In genomic region chr7:18175801-18176450, GRCh38 we compare ENCODE assay signal across 25 cellular contexts.
DNase-seq lines count a peak whose midpoint lies in the region; ATAC-seq and TF ChIP-seq lines count a peak whose summit lies in the region.
"Had no signal": no experiment of that assay in that cellular context is flagged by ENCODE, and none has a peak within 500 bp of the region (broad histone marks: within the 10 kb centered on the region; RNA-seq: fewer than 3 reads in every experiment).

No MANE protein-coding gene starts in this region.

- H3K9ac ChIP-seq in PC-3 (ENCODE audit: low read length): no peak overlapping the region
- no peak overlapping the region for H3K9ac ChIP-seq in neuronal stem cell (ENCODE audit: low read depth, low read length, poor library complexity)
- H3K9ac ChIP-seq: BLaER1 had no signal

- no peak overlapping the region for H2BK12ac ChIP-seq in neuronal stem cell (ENCODE audit: low read length)

- no peak overlapping the region for H4K91ac ChIP-seq in neuronal stem cell (ENCODE audit: low read depth, low read length, poor library complexity)

- no peak overlapping the region for H3K4me3 ChIP-seq in CD8-positive, alpha-beta memory T cell (ENCODE audit: low read length)
- H3K4me3 ChIP-seq in PC-3 (ENCODE audit: low read length): no peak overlapping the region
- no peak overlapping the region for H3K4me3 ChIP-seq in esophagus muscularis mucosa
- no peak overlapping the region for H3K4me3 ChIP-seq in effector memory CD4-positive, alpha-beta T cell (ENCODE audit: insufficient read depth, low read depth, low read length, poor library complexity, severe bottlenecking)
- no peak overlapping the region for H3K4me3 ChIP-seq in neuronal stem cell (ENCODE audit: low read length in 2 of 2)
- H3K4me3 ChIP-seq: BLaER1, ovary, right atrium auricular region, suprapubic skin had no signal

- no peaks in the 10 kb centered on the region for H4K20me1 ChIP-seq in PC-3 (ENCODE audit: low read length)
- H4K20me1 ChIP-seq: BLaER1 had no signal

- TF ChIP-seq CTCF in PC-3 (conservative IDR thresholded peaks at IDR 0.05; ENCODE audit: low read depth, low read length) (no peak), esophagus muscularis mucosa (IDR thresholded peaks at IDR 0.05) (no peak), mesothelial cell of epicardium (IDR thresholded peaks at IDR 0.05; ENCODE audit: unreplicated experiment) (no peak)

- no peak overlapping the region for H3K14ac ChIP-seq in neuronal stem cell (ENCODE audit: low read length)

- no peak overlapping the region for H3K4ac ChIP-seq in neuronal stem cell (ENCODE audit: low read length)

- no peak overlapping the region for H4K8ac ChIP-seq in neuronal stem cell (ENCODE audit: low read depth, low read length)

- H2BK15ac ChIP-seq in neuronal stem cell (ENCODE audit: low read length): no peak overlapping the region

- H3F3A ChIP-seq in PC-3 (ENCODE audit: low read length, unreplicated experiment): no peaks in the 10 kb centered on the region

- no peak overlapping the region for H3K27ac Mint-ChIP-seq in CD8-positive, alpha-beta memory T cell
- H3K27ac Mint-ChIP-seq in mesothelial cell of epicardium: peak overlapping the region; percentile 93
- H3K27ac Mint-ChIP-seq: naive thymus-derived CD8-positive, alpha-beta T cell; stimulated activated naive B cell treated with anti-CD40 and anti-IgM and Interleukin-4, amounts not matched to agents 10 μg/mL and 1 μg/mL and 100 μg/mL, for 72 hours; T-helper 1 cell treated with Interleukin-12 subunit alpha and Interleukin-12 subunit beta and Interleukin-4 antibody, amounts not matched to agents 30 μg/mL and 1 μg/mL, for 36 hours had no signal

- H3K27me3 Mint-ChIP-seq in CD8-positive, alpha-beta memory T cell: peaks cover 0 to 3% of the 10 kb centered on the region in 2 donors
- H3K27me3 Mint-ChIP-seq in mesothelial cell of epicardium (ENCODE audit: low read depth): no peaks in the 10 kb centered on the region

- peak overlapping the region; percentile 71 for H3K27ac ChIP-seq in CD8-positive, alpha-beta memory T cell (ENCODE audit: low read depth, low read length)
- peak overlapping the region; percentile 99 for H3K27ac ChIP-seq in PC-3 (ENCODE audit: low read length)
- H3K27ac ChIP-seq in esophagus muscularis mucosa (replicated peaks in 1 of 4): peak overlapping the region in 3 of 4 donors; percentile 3 to 51 (median 23)
- H3K27ac ChIP-seq in effector memory CD4-positive, alpha-beta T cell (ENCODE audit: insufficient read depth, low read length, poor library complexity, severe bottlenecking): no peak overlapping the region
- H3K27ac ChIP-seq in neuronal stem cell (replicated peaks; ENCODE audit: low read length): no peak overlapping the region
- H3K27ac ChIP-seq: BLaER1, ovary, right atrium auricular region, suprapubic skin had no signal

- CTCF ChIA-PET in CD8-positive, alpha-beta memory T cell (lab: Charles Lee): no interaction called here
- CTCF ChIA-PET in PC-3 (lab: Charles Lee): no interaction called here

- H3K36me3 ChIP-seq in CD8-positive, alpha-beta memory T cell (ENCODE audit: insufficient read depth, low read length): no peaks in the 10 kb centered on the region
- H3K36me3 ChIP-seq in PC-3 (ENCODE audit: low read depth, low read length) (no peaks in the 10 kb centered on the region), esophagus muscularis mucosa (no peaks in the 10 kb centered on the region), neuronal stem cell (replicated peaks in 1 of 2; ENCODE audit: control insufficient read depth in 2 of 2, insufficient read depth in 2 of 2, low read length in 2 of 2) (no peaks in the 10 kb centered on the region)
- H3K36me3 ChIP-seq in effector memory CD4-positive, alpha-beta T cell (ENCODE audit: control insufficient read depth, insufficient read depth, low read length): no peaks in the 10 kb centered on the region
- H3K36me3 ChIP-seq: BLaER1, ovary, right atrium auricular region, suprapubic skin had no signal

- 29% methylated on average over 2 of the region's 2 CpGs for WGBS in esophagus muscularis mucosa
- no CpG with 5 or more reads among the region's 2 CpGs for WGBS in neuronal stem cell (ENCODE audit: extremely low coverage in 2 of 2, insufficient read length in 2 of 2, insufficient replicate concordance in 1 of 2), 2 donors

- H2AFZ ChIP-seq in PC-3 (ENCODE audit: low read length) (peak overlapping the region; percentile 56), neuronal stem cell (ENCODE audit: low read length) (no peak overlapping the region)

- no peak overlapping the region for H3K23ac ChIP-seq in neuronal stem cell (ENCODE audit: low read depth, low read length, poor library complexity)

- no peaks in the 10 kb centered on the region for H3K27me3 ChIP-seq in CD8-positive, alpha-beta memory T cell (ENCODE audit: insufficient read depth, low read length, poor library complexity, severe bottlenecking)
- H3K27me3 ChIP-seq in PC-3 (ENCODE audit: low read length) (no peaks in the 10 kb centered on the region), esophagus muscularis mucosa (no peaks in the 10 kb centered on the region), neuronal stem cell (ENCODE audit: control insufficient read depth in 3 of 3, insufficient read depth in 3 of 3, low read depth in 1 of 3, low read length in 3 of 3) (no peaks in the 10 kb centered on the region)
- H3K27me3 ChIP-seq in effector memory CD4-positive, alpha-beta T cell (replicated peaks; ENCODE audit: control insufficient read depth, insufficient read depth, low read length, poor library complexity, severe bottlenecking): no peaks in the 10 kb centered on the region
- H3K27me3 ChIP-seq: BLaER1, ovary, right atrium auricular region, suprapubic skin had no signal

- H3K36me3 Mint-ChIP-seq in CD8-positive, alpha-beta memory T cell: no peaks in the 10 kb centered on the region
- H3K36me3 Mint-ChIP-seq in mesothelial cell of epicardium: peaks cover 4% of the 10 kb centered on the region
- H3K36me3 Mint-ChIP-seq: naive thymus-derived CD8-positive, alpha-beta T cell; stimulated activated naive B cell treated with anti-CD40 and anti-IgM and Interleukin-4, amounts not matched to agents 10 μg/mL and 1 μg/mL and 100 μg/mL, for 72 hours had no signal

- no peak overlapping the region for H2BK5ac ChIP-seq in neuronal stem cell (ENCODE audit: low read length)

- no peaks in the 10 kb centered on the region for H3K79me1 ChIP-seq in neuronal stem cell (ENCODE audit: low read depth, low read length)

- no peak for DNase-seq in CD8-positive, alpha-beta memory T cell
- peak; percentile 32 for DNase-seq in PC-3
- no peak for DNase-seq in esophagus muscularis mucosa (ENCODE audit: extremely low spot score)
- DNase-seq in mesothelial cell of epicardium (ENCODE audit: low spot score in 2 of 2, unreplicated experiment in 2 of 2): no peak
- DNase-seq in NCI-H2081 (lab: John Stamatoyannopoulos, UW): no peak
- no peak for DNase-seq in effector memory CD4-positive, alpha-beta T cell
- DNase-seq in SKM-1 treated with dmso at 0.1 percent for 144 hours (lab: John Stamatoyannopoulos, UW; ENCODE audit: unreplicated experiment): no peak
- DNase-seq in neuronal stem cell (ENCODE audit: low spot score): no peak
- DNase-seq: ACHN; activated CD8-positive, alpha-beta memory T cell treated with anti-CD3 and anti-CD28 coated beads for 24 hours; activated gamma-delta T cell treated with Interleukin-2 at 50 U/mL for 16 hours; activated T-cell treated with anti-CD3 and anti-CD28 coated beads, Interleukin-2, amount 50 U/mL, for 1 hour; cortex of kidney; EL; left colon; naive thymus-derived CD8-positive, alpha-beta T cell; NCI-H2081 treated with DMSO at 0.1 percent for 48 hours; NCI-H69; ovary; stimulated activated CD4-positive, alpha-beta T cell treated with anti-CD3 and anti-CD28 coated beads, Interleukin-4, amount 100 ng/mL, for 1 hour; stimulated activated naive B cell treated with anti-CD40 and anti-IgM and Interleukin-4, amounts not matched to agents 10 μg/mL and 1 μg/mL and 100 μg/mL, for 72 hours had no signal

- H3K18ac ChIP-seq in neuronal stem cell (ENCODE audit: low read length): no peak overlapping the region

- H3K79me2 ChIP-seq in PC-3 (ENCODE audit: low read length): no peaks in the 10 kb centered on the region

- POLR2A ChIA-PET in CD8-positive, alpha-beta memory T cell (lab: Charles Lee): no interaction called here
- POLR2A ChIA-PET in PC-3 (lab: Charles Lee; ENCODE audit: unreplicated experiment): no interaction called here

- no peak overlapping the region for H3K4me3 Mint-ChIP-seq in CD8-positive, alpha-beta memory T cell
- no peak overlapping the region for H3K4me3 Mint-ChIP-seq in mesothelial cell of epicardium
- H3K4me3 Mint-ChIP-seq: naive thymus-derived CD8-positive, alpha-beta T cell; stimulated activated naive B cell treated with anti-CD40 and anti-IgM and Interleukin-4, amounts not matched to agents 10 μg/mL and 1 μg/mL and 100 μg/mL, for 72 hours; T-helper 1 cell treated with Interleukin-12 subunit alpha and Interleukin-12 subunit beta and Interleukin-4 antibody, amounts not matched to agents 30 μg/mL and 1 μg/mL, for 36 hours had no signal

- H3K9me3 ChIP-seq in CD8-positive, alpha-beta memory T cell (ENCODE audit: low read length): no peaks in the 10 kb centered on the region
- H3K9me3 ChIP-seq in PC-3 (ENCODE audit: low read length): no peaks in the 10 kb centered on the region
- H3K9me3 ChIP-seq in esophagus muscularis mucosa: no peaks in the 10 kb centered on the region
- H3K9me3 ChIP-seq in effector memory CD4-positive, alpha-beta T cell (ENCODE audit: control insufficient read depth, low read length): no peaks in the 10 kb centered on the region
- H3K9me3 ChIP-seq in neuronal stem cell (replicated peaks in 1 of 2; ENCODE audit: control insufficient read depth in 2 of 2, insufficient read depth in 1 of 2, low read depth in 1 of 2, low read length in 2 of 2): no peaks in the 10 kb centered on the region
- H3K9me3 ChIP-seq: BLaER1, ovary, right atrium auricular region, suprapubic skin had no signal

- intact Hi-C loops in PC-3 (cut with micrococcal nuclease) (loop anchor here (5.0 kb wide), 1 partner anchor 89 kb away; no protein-coding TSS in a partner anchor), esophagus muscularis mucosa (cut with DNase I) (no loop called here)

- TF ChIP-seq EP300 in esophagus muscularis mucosa (IDR thresholded peaks at IDR 0.05): no peak

- H2BK120ac ChIP-seq in neuronal stem cell (ENCODE audit: low read depth, low read length): no peak overlapping the region

- no peak for ATAC-seq in PC-3
- ATAC-seq: left colon; naive thymus-derived CD8-positive, alpha-beta T cell; stimulated activated naive B cell treated with anti-CD40 and anti-IgM and Interleukin-4, amounts not matched to agents 10 μg/mL and 1 μg/mL and 100 μg/mL, for 72 hours had no signal

- H3K9me3 Mint-ChIP-seq in CD8-positive, alpha-beta memory T cell: peaks cover 0 to 2% (median 0%) of the 10 kb centered on the region in 5 donors
- H3K9me3 Mint-ChIP-seq in mesothelial cell of epicardium: peaks cover 36% of the 10 kb centered on the region
- H3K9me3 Mint-ChIP-seq: naive thymus-derived CD8-positive, alpha-beta T cell; T-helper 1 cell treated with Interleukin-12 subunit alpha and Interleukin-12 subunit beta and Interleukin-4 antibody, amounts not matched to agents 30 μg/mL and 1 μg/mL, for 36 hours had no signal

- H3K4me1 ChIP-seq in CD8-positive, alpha-beta memory T cell (ENCODE audit: insufficient read depth, low read length): no peaks in the 10 kb centered on the region
- H3K4me1 ChIP-seq in PC-3 (ENCODE audit: insufficient read depth, low read length) (peaks cover 50% of the 10 kb centered on the region), esophagus muscularis mucosa (peaks cover 7 to 47% (median 33%) of the 10 kb centered on the region in 4 donors), neuronal stem cell (ENCODE audit: control insufficient read depth in 2 of 2, insufficient read depth in 1 of 2, low read depth in 1 of 2, low read length in 2 of 2) (peaks cover 0 to 1% of the 10 kb centered on the region in 2 donors)
- no peaks in the 10 kb centered on the region for H3K4me1 ChIP-seq in effector memory CD4-positive, alpha-beta T cell (ENCODE audit: control insufficient read depth, insufficient read depth, low read length, poor library complexity, severe bottlenecking)
- H3K4me1 ChIP-seq: BLaER1, right atrium auricular region, suprapubic skin had no signal

- peaks cover 4 to 10% (median 4%) of the 10 kb centered on the region in 3 donors for H3K4me1 Mint-ChIP-seq in CD8-positive, alpha-beta memory T cell
- H3K4me1 Mint-ChIP-seq in mesothelial cell of epicardium: peaks cover 25% of the 10 kb centered on the region

- no peaks in the 10 kb centered on the region for H3K9me2 ChIP-seq in PC-3 (replicated peaks; ENCODE audit: low read length)

- no peak overlapping the region for H2AK5ac ChIP-seq in neuronal stem cell (ENCODE audit: low read depth, low read length)

- no TSS peak for BruUV-seq in PC-3 (replicated peaks; lab: Mats Ljungman, UMichigan)

- no peak for TF ChIP-seq POLR2A in esophagus muscularis mucosa (IDR thresholded peaks at IDR 0.05; ENCODE audit: low read depth)

- H3K4me2 ChIP-seq in PC-3 (ENCODE audit: low read length) (peak overlapping the region; percentile 86), neuronal stem cell (ENCODE audit: insufficient read depth, low read length, poor library complexity, severe bottlenecking) (no peak overlapping the region)
- H3K4me2 ChIP-seq: BLaER1 had no signal

Comparison
In these comparisons a context has a peak if more than half of its experiments do, and no peak if none do; other contexts are left out.
1. H3K27ac ChIP-seq: peak in CD8-positive, alpha-beta memory T cell (single experiment), PC-3 (single experiment) and esophagus muscularis mucosa (3 of 4); none in effector memory CD4-positive, alpha-beta T cell (single experiment) and neuronal stem cell (single experiment).